In genomic region chr10:30359373-30360206, GRCh38 we compare ENCODE assay signal across 8 cellular contexts.
DNase-seq lines count a peak whose midpoint lies in the region; ATAC-seq and TF ChIP-seq lines count a peak whose summit lies in the region.

No MANE protein-coding gene starts in this region.

- H3K4me1 ChIP-seq in KMS-11 (ENCODE audit: low read depth, poor library complexity, severe bottlenecking), result peaks cover 14% of the 10 kb centered on the region
- H3K4me1 ChIP-seq in iPS DF 6.9 (ENCODE audit: control insufficient read depth, insufficient read depth, low read length), result no peaks in the 10 kb centered on the region

- no peaks in the 10 kb centered on the region for H3K27me3 ChIP-seq in KMS-11 (ENCODE audit: insufficient read depth, low read depth)
- H3K27me3 ChIP-seq in iPS DF 6.9 (ENCODE audit: control insufficient read depth, insufficient read depth, low read length), result no peaks in the 10 kb centered on the region

- no peaks in the 10 kb centered on the region for H3K36me3 ChIP-seq in KMS-11 (ENCODE audit: insufficient read depth)
- no peaks in the 10 kb centered on the region; the same call in 1 of the 2 replicates for H3K36me3 ChIP-seq in iPS DF 6.9 (ENCODE audit: control insufficient read depth, insufficient read depth, low read length)

- H3K79me2 ChIP-seq in KMS-11 (ENCODE audit: insufficient read depth, low read depth), result no peaks in the 10 kb centered on the region

- WGBS in iPS DF 6.9 (ENCODE audit: insufficient coverage, insufficient read length), result no CpG with 5 or more reads among the region's 8 CpGs

- no peaks in the 10 kb centered on the region for H4K20me1 ChIP-seq in KMS-11 (ENCODE audit: insufficient read depth)

- TF ChIP-seq CTCF in KMS-11 (conservative IDR thresholded peaks at IDR 0.05; ENCODE audit: low read depth, low read length), result peak; percentile 94

- H3K9me3 ChIP-seq in iPS DF 6.9 (ENCODE audit: control insufficient read depth, insufficient read depth, low read length), result no peaks in the 10 kb centered on the region

- H3K9ac ChIP-seq in KMS-11, result no peak overlapping the region

- H3K4me2 ChIP-seq in KMS-11, result peak overlapping the region; percentile 36

- H3K4me3 ChIP-seq in KMS-11 (IDR thresholded peaks at IDR 0.05; ENCODE audit: insufficient read depth, low read depth, low read length) (no peak overlapping the region), iPS DF 6.9 (ENCODE audit: low read length) (no peak overlapping the region)

- peak; percentile 87 for ATAC-seq in GM21528 (IDR thresholded peaks at IDR 0.05; ENCODE audit: low FRiP score, unreplicated experiment)

- peak; percentile 58 for DNase-seq in EH (ENCODE audit: low read depth)
- peak; percentile 46 for DNase-seq in T-helper 9 cell
- peak; percentile 69 for DNase-seq in astrocyte of the hippocampus (ENCODE audit: low read depth, low spot score)
- DNase-seq in iPS DF 6.9 (ENCODE audit: low read depth, low spot score), result peak; percentile 72
- peak; percentile 72 for DNase-seq in stimulated activated CD4-positive, alpha-beta T cell treated with anti-CD3 and anti-CD28 coated beads, Interleukin-15, amount 100 ng/mL, for 24 hours
- no peak for DNase-seq in NCI-H226

- H3K27ac ChIP-seq in KMS-11 (peak overlapping the region; percentile 14; the same call in 1 of the 2 replicates), iPS DF 6.9 (ENCODE audit: low read length) (no peak overlapping the region)

- H2AFZ ChIP-seq in KMS-11 (ENCODE audit: low read depth), result peak overlapping the region; percentile 91
